10 cellular contexts compared by ENCODE assay signal in genomic region chr11:76637491-76638266, GRCh38. TPM values are rescaled to one million over a fixed set of nuclear protein-coding genes. Genes with fewer than 3 reads are reported as not detected.
A peak's percentile ranks its signal among the peaks of the same experiment; 100 is the strongest.
DNase-seq lines count a peak whose midpoint lies in the region; ATAC-seq and TF ChIP-seq lines count a peak whose summit lies in the region.
"Had no signal": no experiment of that assay in that cellular context is flagged by ENCODE, and none has a peak within 500 bp of the region (broad histone marks: within the 10 kb centered on the region; RNA-seq: fewer than 3 reads in every experiment).

No MANE protein-coding gene starts in this region.

- no peak for TF ChIP-seq POLR2A in thyroid gland (IDR thresholded peaks at IDR 0.05)

- peak overlapping the region in 6 of 7 donors; percentile 79 to 92 (median 88) for H3K27ac Mint-ChIP-seq in CD14-positive monocyte
- H3K27ac Mint-ChIP-seq in endothelial cell (ENCODE audit: unreplicated experiment): no peak overlapping the region
- no peak overlapping the region for H3K27ac Mint-ChIP-seq in immature natural killer cell
- H3K27ac Mint-ChIP-seq: brain, nephron had no signal

- DNase-seq in CD14-positive monocyte (ENCODE audit: low spot score): peak; percentile 85
- DNase-seq in endothelial cell (ENCODE audit: low spot score): peak; percentile 31
- no peak for DNase-seq in immature natural killer cell
- no peak for DNase-seq in RWPE1 (ENCODE audit: low spot score)
- DNase-seq in thyroid gland: no peak
- DNase-seq in dedifferentiated amniotic fluid mesenchymal stem cell (ENCODE audit: extremely low spot score): no peak

- peaks cover 0 to 2% (median 0%) of the 10 kb centered on the region in 7 donors for H3K9me3 Mint-ChIP-seq in CD14-positive monocyte
- H3K9me3 Mint-ChIP-seq in endothelial cell (ENCODE audit: unreplicated experiment): no peaks in the 10 kb centered on the region
- no peaks in the 10 kb centered on the region for H3K9me3 Mint-ChIP-seq in immature natural killer cell
- H3K9me3 Mint-ChIP-seq: brain, nephron had no signal

- no peaks in the 10 kb centered on the region for H3K9me3 ChIP-seq in thyroid gland

- TF ChIP-seq CTCF in CD14-positive monocyte (IDR thresholded peaks at IDR 0.05) (no peak), endothelial cell (IDR thresholded peaks at IDR 0.05; ENCODE audit: unreplicated experiment) (no peak), RWPE1 (conservative IDR thresholded peaks at IDR 0.05; ENCODE audit: low read depth) (no peak), thyroid gland (IDR thresholded peaks at IDR 0.05) (no peak)

- no peaks in the 10 kb centered on the region for H3K36me3 ChIP-seq in thyroid gland

- H3K27ac ChIP-seq in RWPE1 (no peak overlapping the region), thyroid gland (no peak overlapping the region)

- POLR2A ChIA-PET in RWPE1 (lab: Yijun Ruan, JAX; ENCODE audit: low non-redundant PET): no interaction called here

- H3K4me3 Mint-ChIP-seq in CD14-positive monocyte (peak overlapping the region; percentile 18 to 68), endothelial cell (ENCODE audit: unreplicated experiment) (no peak overlapping the region), immature natural killer cell (no peak overlapping the region)
- H3K4me3 Mint-ChIP-seq: brain, nephron had no signal

- no peaks in the 10 kb centered on the region for H3K4me1 ChIP-seq in thyroid gland

- CTCF ChIA-PET in RWPE1 (lab: Yijun Ruan, JAX): interaction anchor here (0.7 kb wide), 1 partner anchor 85 kb away, joined by 3 read pairs; no protein-coding TSS in a partner anchor

- H3K36me3 Mint-ChIP-seq in CD14-positive monocyte: peaks cover 0 to 13% of the 10 kb centered on the region in 2 donors
- H3K36me3 Mint-ChIP-seq in endothelial cell (ENCODE audit: low read depth, unreplicated experiment): no peaks in the 10 kb centered on the region
- H3K36me3 Mint-ChIP-seq in immature natural killer cell: peaks cover 0 to 3% (median 0%) of the 10 kb centered on the region in 3 donors
- H3K36me3 Mint-ChIP-seq: brain had no signal

- H3K4me3 ChIP-seq in thyroid gland (replicated peaks in 1 of 3): no peak overlapping the region

- ATAC-seq in GM19438 (IDR thresholded peaks at IDR 0.05; ENCODE audit: low read depth, unreplicated experiment): peak; percentile 98
- peak; percentile 90 for ATAC-seq in HG03342 (IDR thresholded peaks at IDR 0.05; ENCODE audit: unreplicated experiment)

- no peaks in the 10 kb centered on the region for H3K27me3 ChIP-seq in thyroid gland

- WGBS in thyroid gland, 2 donors: 62 to 76% methylated on average over 9 to 13 of the region's 14 CpGs

- H3K27me3 Mint-ChIP-seq in CD14-positive monocyte (ENCODE audit: low read depth in 3 of 3) (peaks cover 2 to 19% (median 5%) of the 10 kb centered on the region in 3 donors), endothelial cell (ENCODE audit: unreplicated experiment) (peaks cover 5% of the 10 kb centered on the region), immature natural killer cell (ENCODE audit: low read depth in 3 of 3) (peaks cover 4 to 7% (median 4%) of the 10 kb centered on the region in 3 donors)

- intact Hi-C loops in CD14-positive monocyte (cut with micrococcal nuclease): no loop called here
- intact Hi-C loops in thyroid gland (cut with DNase I): no loop called here

- H3K4me1 Mint-ChIP-seq in CD14-positive monocyte: peaks cover 26% of the 10 kb centered on the region
- H3K4me1 Mint-ChIP-seq in endothelial cell (ENCODE audit: unreplicated experiment): peaks cover 11% of the 10 kb centered on the region
- H3K4me1 Mint-ChIP-seq in immature natural killer cell: peaks cover 0 to 2% of the 10 kb centered on the region in 2 donors

RNA-seq across cellular contexts. Expression of gene LRRC32, which starts 32.9 kb away (rescaled TPM):
- polyA plus RNA-seq in CD14-positive monocyte: not detected
- 22.0 TPM for total RNA-seq in endothelial cell (ENCODE audit: unreplicated experiment)
- under 1 TPM in 1 of 3 donors, not detected in 2; 0.45 TPM for polyA plus RNA-seq in immature natural killer cell
- 10 to 100 TPM; 15.6 to 42.5 (median 17.9) TPM for total RNA-seq in thyroid gland

Comparison
In these comparisons a context has a peak if more than half of its experiments do, and no peak if none do; other contexts are left out.
1. DNase-seq: peak in CD14-positive monocyte (single experiment) and endothelial cell (single experiment); none in immature natural killer cell (0 of 3), RWPE1 (single experiment), thyroid gland (0 of 2) and dedifferentiated amniotic fluid mesenchymal stem cell (single experiment).
2. H3K27ac Mint-ChIP-seq: peak in CD14-positive monocyte (6 of 7); none in endothelial cell (single experiment) and immature natural killer cell (0 of 6).
3. H3K4me3 Mint-ChIP-seq: peak in CD14-positive monocyte (2 of 2); none in endothelial cell (single experiment) and immature natural killer cell (0 of 5).